Comparison of ENCODE assay signal across 8 cellular contexts in genomic region chr4:99847362-99847976, GRCh38. TPM values are rescaled to one million over a fixed set of nuclear protein-coding genes. Genes with fewer than 3 reads are reported as not detected.
A peak's percentile ranks its signal among the peaks of the same experiment; 100 is the strongest.
DNase-seq lines count a peak whose midpoint lies in the region; ATAC-seq, FAIRE-seq and TF ChIP-seq lines count a peak whose summit lies in the region.

No MANE protein-coding gene starts in this region.

- peaks cover 7 to 67% (median 17%) of the 10 kb centered on the region in 10 experiments; a peak in 18 of 20 replicates for H3K4me1 ChIP-seq in BLaER1 treated with 17β-estradiol and CSF1 and Interleukin-3, amounts not matched to agents 10 nM and 100 nM
- no peaks in the 10 kb centered on the region for H3K4me1 ChIP-seq in A673 (ENCODE audit: insufficient read depth, low read length, poor library complexity, severe bottlenecking)

- peaks cover 18% of the 10 kb centered on the region for H3K36me3 Mint-ChIP-seq in T-cell

- DNase-seq in GM19239 (ENCODE audit: insufficient read length, low spot score): peak; percentile 17
- no peak for DNase-seq in T-cell
- DNase-seq in A673 (ENCODE audit: low spot score): no peak
- no peak for DNase-seq in superior temporal gyrus (ENCODE audit: extremely low spot score)
- no peak for DNase-seq in DMS53 (lab: John Stamatoyannopoulos, UW)
- no peak for DNase-seq in left cardiac atrium

- CTCF ChIA-PET in T-cell (lab: Charles Lee) (interaction anchor here in 1 of 2 donors (2.6 kb wide), 1 partner anchor 39 kb away, joined by 12 read pairs; no protein-coding TSS in a partner anchor), A673 (lab: Charles Lee) (no interaction called here)

- H3K27me3 ChIP-seq in BLaER1 treated with 17β-estradiol and CSF1 and Interleukin-3, amounts not matched to agents 10 nM and 100 nM: no peaks in the 10 kb centered on the region
- no peaks in the 10 kb centered on the region for H3K27me3 ChIP-seq in A673 (replicated peaks; ENCODE audit: insufficient read depth, low read depth, low read length, poor library complexity)

- peak overlapping the region in 1 of 11 experiments; percentile 36; a peak in 1 of 22 replicates for H3K9ac ChIP-seq in BLaER1 treated with 17β-estradiol and CSF1 and Interleukin-3, amounts not matched to agents 10 nM and 100 nM

- H3K9me3 Mint-ChIP-seq in T-cell: no peaks in the 10 kb centered on the region

- H3K36me3 ChIP-seq in BLaER1 treated with 17β-estradiol and CSF1 and Interleukin-3, amounts not matched to agents 10 nM and 100 nM: peaks cover 0 to 37% (median 0%) of the 10 kb centered on the region in 11 experiments; a peak in 7 of 22 replicates
- H3K36me3 ChIP-seq in A673 (ENCODE audit: insufficient read depth, low read length, poor library complexity, severe bottlenecking): no peaks in the 10 kb centered on the region

- peak; percentile 99 for FAIRE-seq in GM19239 (lab: Jason Lieb, UNC)

- H3K9me3 ChIP-seq in BLaER1 treated with 17β-estradiol and CSF1 and Interleukin-3, amounts not matched to agents 10 nM and 100 nM (replicated peaks in 1 of 11): peaks cover 0 to 9% (median 0%) of the 10 kb centered on the region in 11 experiments; a peak in 8 of 22 replicates
- no peaks in the 10 kb centered on the region for H3K9me3 ChIP-seq in A673 (ENCODE audit: low read depth, low read length, poor library complexity, severe bottlenecking)

- POLR2A ChIA-PET in T-cell (lab: Charles Lee) (interaction anchor here in 1 of 2 donors (0.6 kb wide), 1 partner anchor 761 kb away, joined by 12 read pairs; no protein-coding TSS in a partner anchor), A673 (lab: Charles Lee; ENCODE audit: low non-redundant PET) (no interaction called here)

- H4K20me1 ChIP-seq in BLaER1 treated with 17β-estradiol and CSF1 and Interleukin-3, amounts not matched to agents 10 nM and 100 nM: no peaks in the 10 kb centered on the region

- ATAC-seq in HG03064 (IDR thresholded peaks at IDR 0.05; ENCODE audit: low read depth, unreplicated experiment): peak; percentile 56
- peak in 3 of 4 experiments; percentile 44 to 60 (median 59) for ATAC-seq in T-cell (replicated peaks in 1 of 4)
- ATAC-seq in left cardiac atrium: no peak

- intact Hi-C loops in A673 (cut with micrococcal nuclease; ENCODE audit: unreplicated experiment): no loop called here
- intact Hi-C loops in left cardiac atrium (cut with DNase I): no loop called here

- peak overlapping the region; percentile 43 to 61 (median 50) for H3K4me3 Mint-ChIP-seq in T-cell

- no peak overlapping the region for H3K4me3 ChIP-seq in BLaER1 treated with 17β-estradiol and CSF1 and Interleukin-3, amounts not matched to agents 10 nM and 100 nM
- no peak overlapping the region for H3K4me3 ChIP-seq in A673 (ENCODE audit: low read depth, low read length, poor library complexity, severe bottlenecking)

- peak overlapping the region in 7 of 11 experiments; percentile 12 to 56 (median 24); a peak in 10 of 22 replicates for H3K27ac ChIP-seq in BLaER1 treated with 17β-estradiol and CSF1 and Interleukin-3, amounts not matched to agents 10 nM and 100 nM
- no peak overlapping the region for H3K27ac ChIP-seq in A673 (ENCODE audit: low read depth, low read length, poor library complexity, severe bottlenecking)

- H3K4me2 ChIP-seq in BLaER1 treated with 17β-estradiol and CSF1 and Interleukin-3, amounts not matched to agents 10 nM and 100 nM: peak overlapping the region in 9 of 11 experiments; percentile 30 to 80 (median 60); a peak in 17 of 22 replicates

- H3K27ac Mint-ChIP-seq in T-cell: peak overlapping the region; percentile 86 to 95

- no peaks in the 10 kb centered on the region for H3K27me3 Mint-ChIP-seq in T-cell

- H3K4me1 Mint-ChIP-seq in T-cell: peaks cover 43 to 64% (median 51%) of the 10 kb centered on the region in 3 donors

- no TSS peak for BruUV-seq in A673 (replicated peaks; lab: Mats Ljungman, UMichigan)

- TF ChIP-seq CTCF in A673 (conservative IDR thresholded peaks at IDR 0.05; ENCODE audit: low read depth, low read length): no peak

RNA-seq across cellular contexts. Expression of gene DAPP1, which starts 30.8 kb away (rescaled TPM):
- total RNA-seq in T-cell: 10 to 100 TPM; 12.9 to 18.7 (median 14.3) TPM
- not detected in 2 replicates for total RNA-seq in A673 (2021)
- 1 to 10 TPM in 1 of 2 donors, under 1 TPM in 1; 0.89 to 1.5 TPM for total RNA-seq in left cardiac atrium

RNA-seq across cellular contexts. Expression of gene LAMTOR3, which starts 46.8 kb away (rescaled TPM):
- total RNA-seq in T-cell: 10 to 100 TPM; 17.5 to 25.0 (median 19.4) TPM
- 26.7 and 31.6 TPM in 2 replicates for total RNA-seq in A673 (2021)
- 10 to 100 TPM; 29.2 to 32.3 TPM for total RNA-seq in left cardiac atrium

Comparison
In these comparisons a context has a peak if more than half of its experiments do, and no peak if none do; other contexts are left out.
1. ATAC-seq: peak in HG03064 (single experiment) and T-cell (3 of 4); none in left cardiac atrium (0 of 2).
2. RNA of gene DAPP1, which starts 30.8 kb away (total RNA-seq): 12.9 to 18.7 TPM in T-cell; 0.89 to 1.5 TPM in left cardiac atrium and not detected in A673; every median in the first group is over 4 times any median in the second.